Comparison of ENCODE assay signal across 9 cellular contexts in genomic region chr12:79687711-79688270, GRCh38. TPM values are rescaled to one million over a fixed set of nuclear protein-coding genes. Genes with fewer than 3 reads are reported as not detected.
DNase-seq lines count a peak whose midpoint lies in the region; ATAC-seq, FAIRE-seq and TF ChIP-seq lines count a peak whose summit lies in the region.
"Had no signal": no experiment of that assay in that cellular context is flagged by ENCODE, and none has a peak within 500 bp of the region (broad histone marks: within the 10 kb centered on the region; RNA-seq: fewer than 3 reads in every experiment).

No MANE protein-coding gene starts in this region.

- no peak for FAIRE-seq in urothelium cell line (lab: Jason Lieb, UNC)

- WGBS in thyroid gland, 2 donors: 19 to 31% methylated on average over 3 of the region's 3 CpGs

- DNase-seq in activated T-cell treated with anti-CD3 and anti-CD28 coated beads, Interleukin-2, amount 50 U/mL, for 24 hours: no peak
- DNase-seq in activated T-cell treated with anti-CD3 and anti-CD28 coated beads, Interleukin-2, amount 50 U/mL, for 1 hour: no peak
- DNase-seq in activated naive CD8-positive, alpha-beta T cell treated with anti-CD3 and anti-CD28 coated beads, Interleukin-2, amount 50 U/mL, for 24 hours: no peak
- DNase-seq in kidney epithelial cell (ENCODE audit: low read depth): no peak
- DNase-seq in thyroid gland: no peak
- DNase-seq in urothelium cell line (ENCODE audit: low spot score): no peak

- no peak for ATAC-seq in activated naive CD8-positive, alpha-beta T cell treated with anti-CD3 and anti-CD28 coated beads, Interleukin-2, amount 50 U/mL, for 24 hours
- ATAC-seq in HG03280 (IDR thresholded peaks at IDR 0.05; ENCODE audit: unreplicated experiment) (no peak), GM18909 (IDR thresholded peaks at IDR 0.05; ENCODE audit: poor library complexity, unreplicated experiment) (no peak)

- H3K9me3 Mint-ChIP-seq in activated T-cell treated with anti-CD3 and anti-CD28 coated beads, Interleukin-2, amount 50 U/mL, for 24 hours: no peaks in the 10 kb centered on the region
- no peaks in the 10 kb centered on the region for H3K9me3 Mint-ChIP-seq in activated naive CD8-positive, alpha-beta T cell treated with anti-CD3 and anti-CD28 coated beads, Interleukin-2, amount 50 U/mL, for 24 hours

- intact Hi-C loops in thyroid gland (cut with DNase I): no loop called here

- no peak for TF ChIP-seq POLR2A in thyroid gland (IDR thresholded peaks at IDR 0.05)

- no peaks in the 10 kb centered on the region for H3K9me3 ChIP-seq in thyroid gland
- H3K9me3 ChIP-seq: neutrophil had no signal

- H3K4me3 ChIP-seq in kidney epithelial cell (ENCODE audit: low read depth, low read length) (peak overlapping the region; percentile 97), thyroid gland (replicated peaks in 1 of 3) (peak overlapping the region in 2 of 3 donors; percentile 4 to 92)

- peaks cover 23 to 38% of the 10 kb centered on the region in 2 donors for H3K4me1 ChIP-seq in thyroid gland

- H3K36me3 ChIP-seq in kidney epithelial cell (ENCODE audit: control insufficient read depth, insufficient read depth, low read length) (no peaks in the 10 kb centered on the region), thyroid gland (no peaks in the 10 kb centered on the region)
- H3K36me3 ChIP-seq: neutrophil had no signal

- TF ChIP-seq CTCF in kidney epithelial cell (IDR thresholded peaks at IDR 0.05; ENCODE audit: insufficient read depth, low read length, poor library complexity, severe bottlenecking) (no peak), thyroid gland (IDR thresholded peaks at IDR 0.05) (no peak)

- peaks cover 15% of the 10 kb centered on the region for H3K4me1 Mint-ChIP-seq in activated T-cell treated with anti-CD3 and anti-CD28 coated beads, Interleukin-2, amount 50 U/mL, for 24 hours (ENCODE audit: low read depth)
- peaks cover 17% of the 10 kb centered on the region for H3K4me1 Mint-ChIP-seq in activated naive CD8-positive, alpha-beta T cell treated with anti-CD3 and anti-CD28 coated beads, Interleukin-2, amount 50 U/mL, for 24 hours

- no peaks in the 10 kb centered on the region for H3K36me3 Mint-ChIP-seq in activated T-cell treated with anti-CD3 and anti-CD28 coated beads, Interleukin-2, amount 50 U/mL, for 24 hours (ENCODE audit: low read depth)
- no peaks in the 10 kb centered on the region for H3K36me3 Mint-ChIP-seq in activated naive CD8-positive, alpha-beta T cell treated with anti-CD3 and anti-CD28 coated beads, Interleukin-2, amount 50 U/mL, for 24 hours (ENCODE audit: low read depth)

- peak overlapping the region; percentile 96 to 98 (median 97) for H3K27ac ChIP-seq in thyroid gland
- H3K27ac ChIP-seq: neutrophil had no signal

- no peaks in the 10 kb centered on the region for H3K27me3 ChIP-seq in kidney epithelial cell (ENCODE audit: control insufficient read depth, insufficient read depth, low read length)
- H3K27me3 ChIP-seq in thyroid gland: no peaks in the 10 kb centered on the region

- H3K27me3 Mint-ChIP-seq in activated T-cell treated with anti-CD3 and anti-CD28 coated beads, Interleukin-2, amount 50 U/mL, for 24 hours: peaks cover 66% of the 10 kb centered on the region
- H3K27me3 Mint-ChIP-seq in activated naive CD8-positive, alpha-beta T cell treated with anti-CD3 and anti-CD28 coated beads, Interleukin-2, amount 50 U/mL, for 24 hours: peaks cover 58% of the 10 kb centered on the region

- no peak overlapping the region for H3K27ac Mint-ChIP-seq in activated T-cell treated with anti-CD3 and anti-CD28 coated beads, Interleukin-2, amount 50 U/mL, for 24 hours
- H3K27ac Mint-ChIP-seq in activated naive CD8-positive, alpha-beta T cell treated with anti-CD3 and anti-CD28 coated beads, Interleukin-2, amount 50 U/mL, for 24 hours: no peak overlapping the region

- H3K4me3 Mint-ChIP-seq in activated T-cell treated with anti-CD3 and anti-CD28 coated beads, Interleukin-2, amount 50 U/mL, for 24 hours: peak overlapping the region; percentile 45
- peak overlapping the region; percentile 42 for H3K4me3 Mint-ChIP-seq in activated naive CD8-positive, alpha-beta T cell treated with anti-CD3 and anti-CD28 coated beads, Interleukin-2, amount 50 U/mL, for 24 hours

RNA-seq across cellular contexts. Expression of gene PAWR, which starts 3.0 kb away (rescaled TPM):
- total RNA-seq in kidney epithelial cell: 92.0 and 98.3 TPM in 2 replicates
- 100 to 1,000 TPM in 1 of 4 donors, 10 to 100 TPM in 3; 83.7 to 125 (median 86.4) TPM for total RNA-seq in thyroid gland
